Comparison of ENCODE assay signal across 17 cellular contexts in the genomic region with DNA sequence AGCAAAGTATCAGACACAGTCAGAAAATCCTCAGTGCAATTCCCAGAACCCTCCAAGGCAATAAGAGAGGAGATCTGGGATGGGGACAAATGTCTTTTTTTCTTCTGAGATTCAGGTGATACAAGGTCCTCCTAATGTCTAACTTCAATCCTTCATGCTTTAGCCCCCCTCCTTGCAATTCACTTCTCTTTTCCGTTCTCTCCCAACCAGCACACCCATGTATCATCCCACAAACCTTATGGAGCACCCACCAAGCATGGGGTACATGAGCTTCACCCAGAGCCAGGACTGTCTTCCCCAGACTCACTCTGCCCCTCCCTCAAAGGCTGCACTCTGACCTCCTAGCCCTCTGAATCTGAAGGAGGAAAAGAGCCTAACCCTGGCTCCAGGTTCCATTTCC. TPM values are rescaled to one million over a fixed set of nuclear protein-coding genes. Genes with fewer than 3 reads are reported as not detected.
DNase-seq lines count a peak whose midpoint lies in the region; ATAC-seq and TF ChIP-seq lines count a peak whose summit lies in the region.
"Had no signal": no experiment of that assay in that cellular context is flagged by ENCODE, and none has a peak within 500 bp of the region (broad histone marks: within the 10 kb centered on the region; RNA-seq: fewer than 3 reads in every experiment).

No MANE protein-coding gene starts in this region.

- H3K36me3 ChIP-seq in left ventricle myocardium inferior (peaks cover 31% of the 10 kb centered on the region), endocrine pancreas (ENCODE audit: control insufficient read depth, insufficient read depth, low read length) (no peaks in the 10 kb centered on the region), parathyroid adenoma (ENCODE audit: control insufficient read depth, insufficient read depth, low read length) (no peaks in the 10 kb centered on the region), vagina (peaks cover 0 to 29% of the 10 kb centered on the region in 2 donors), mucosa of descending colon (ENCODE audit: low read depth) (no peaks in the 10 kb centered on the region)

- ATAC-seq in left ventricle myocardium superior (no peak), mucosa of descending colon (no peak)
- ATAC-seq: upper lobe of right lung had no signal

- H3K4me3 ChIP-seq in left ventricle myocardium inferior = no peak overlapping the region
- no peak overlapping the region for H3K4me3 ChIP-seq in endocrine pancreas (ENCODE audit: control insufficient read depth, insufficient read depth, low read length)
- H3K4me3 ChIP-seq in parathyroid adenoma (ENCODE audit: low read depth, low read length) = no peak overlapping the region
- H3K4me3 ChIP-seq in vagina = no peak overlapping the region
- H3K4me3 ChIP-seq in mucosa of descending colon = no peak overlapping the region
- H3K4me3 ChIP-seq: upper lobe of right lung had no signal

- H3K79me2 ChIP-seq in parathyroid adenoma = peaks cover 21% of the 10 kb centered on the region

- intact Hi-C loops in left ventricle myocardium inferior (cut with micrococcal nuclease) = no loop called here
- intact Hi-C loops in left ventricle myocardium superior (cut with micrococcal nuclease) = no loop called here
- intact Hi-C loops in vagina (cut with DNase I) = no loop called here
- intact Hi-C loops in mucosa of descending colon (cut with DNase I, micrococcal nuclease) = no loop called here

- H3K4me1 ChIP-seq in left ventricle myocardium inferior (peaks cover 99% of the 10 kb centered on the region), endocrine pancreas (ENCODE audit: control insufficient read depth, insufficient read depth, low read length) (peaks cover 6% of the 10 kb centered on the region), parathyroid adenoma (peaks cover 51% of the 10 kb centered on the region), vagina (peaks cover 88% of the 10 kb centered on the region), mucosa of descending colon (ENCODE audit: low read depth) (peaks cover 30% of the 10 kb centered on the region)

- H3K9ac ChIP-seq in endocrine pancreas (ENCODE audit: control insufficient read depth, insufficient read depth, low read length) (peak overlapping the region; percentile 7), parathyroid adenoma (no peak overlapping the region)

- H3K9me3 ChIP-seq in left ventricle myocardium inferior (replicated peaks) = no peaks in the 10 kb centered on the region
- no peaks in the 10 kb centered on the region for H3K9me3 ChIP-seq in endocrine pancreas (ENCODE audit: control insufficient read depth, low read length)
- H3K9me3 ChIP-seq in parathyroid adenoma (ENCODE audit: control insufficient read depth, low read length) = no peaks in the 10 kb centered on the region
- no peaks in the 10 kb centered on the region for H3K9me3 ChIP-seq in vagina
- H3K9me3 ChIP-seq in mucosa of descending colon = no peaks in the 10 kb centered on the region
- H3K9me3 ChIP-seq: upper lobe of right lung had no signal

- no peak overlapping the region for H2AFZ ChIP-seq in parathyroid adenoma

- peak overlapping the region; percentile 94 for H3K27ac ChIP-seq in left ventricle myocardium inferior (replicated peaks)
- H3K27ac ChIP-seq in parathyroid adenoma = peak overlapping the region; percentile 87
- H3K27ac ChIP-seq in vagina = peak overlapping the region; percentile 96
- H3K27ac ChIP-seq: upper lobe of right lung had no signal

- H3K4me2 ChIP-seq in parathyroid adenoma (ENCODE audit: low read length) = no peak overlapping the region

- DNase-seq in left ventricle myocardium inferior (no peak), left ventricle myocardium superior (no peak), vagina (ENCODE audit: extremely low spot score in 2 of 2) (no peak), A172 (ENCODE audit: low spot score) (no peak), mucosa of descending colon (no peak)
- DNase-seq in activated CD4-positive, alpha-beta T cell treated with anti-CD3 and anti-CD28 coated beads, Interleukin-2, amount 50 U/mL, for 1 hour = no peak
- DNase-seq: ACHN; activated naive CD4-positive, alpha-beta T cell treated with anti-CD3 and anti-CD28 coated beads, Interleukin-2, amount 10 ng/mL, durations not matched to agents 7 days and 5 days; central memory CD4-positive, alpha-beta T cell; mesendoderm; MM.1S; NCI-H1694 treated with DMSO at 0.1 percent for 48 hours; NCI-H510A treated with DMSO at 0.1 percent for 48 hours; stimulated activated CD4-positive, alpha-beta T cell treated with anti-CD3 and anti-CD28 coated beads, Interleukin-4, amount 100 ng/mL, for 1 hour; upper lobe of right lung had no signal

- H3K27me3 ChIP-seq in left ventricle myocardium inferior (ENCODE audit: low read depth) (no peaks in the 10 kb centered on the region), endocrine pancreas (ENCODE audit: control insufficient read depth, insufficient read depth, low read length) (no peaks in the 10 kb centered on the region), parathyroid adenoma (ENCODE audit: control insufficient read depth, insufficient read depth, low read length) (no peaks in the 10 kb centered on the region), vagina (no peaks in the 10 kb centered on the region)
- H3K27me3 ChIP-seq: upper lobe of right lung had no signal

- no peak for TF ChIP-seq CTCF in left ventricle myocardium inferior (IDR thresholded peaks at IDR 0.05; ENCODE audit: borderline replicate concordance)
- TF ChIP-seq CTCF in parathyroid adenoma (IDR thresholded peaks at IDR 0.05) = no peak
- TF ChIP-seq CTCF in vagina (IDR thresholded peaks at IDR 0.05) = no peak
- TF ChIP-seq CTCF in mucosa of descending colon (IDR thresholded peaks at IDR 0.05) = no peak

- no peak for TF ChIP-seq POLR2A in vagina (IDR thresholded peaks at IDR 0.05)

RNA-seq across cellular contexts. Expression of a gene that starts 10.1 kb away (rescaled TPM):
- 62.6 TPM for total RNA-seq in left ventricle myocardium inferior
- 81.4 TPM for total RNA-seq in left ventricle myocardium superior
- 86.9 TPM for total RNA-seq in vagina
- total RNA-seq in A172 (2014; rRNA removed; shearing (Covaris generic)) = 33.8 and 41.0 TPM in 2 replicates
- 10 to 100 TPM; 18.9 to 48.3 (median 32.4) TPM for total RNA-seq in mucosa of descending colon

RNA-seq across cellular contexts. Expression of a gene that starts 28.3 kb away (rescaled TPM):
- total RNA-seq in left ventricle myocardium inferior (0.27 TPM), left ventricle myocardium superior (1.5 TPM), vagina (2.0 TPM), mucosa of descending colon (1 to 10 TPM; 1.5 to 3.0 (median 1.8) TPM)
- total RNA-seq in A172 (2014; rRNA removed; shearing (Covaris generic)) = 4.9 and 7.7 TPM in 2 replicates

RNA-seq across cellular contexts. Expression of a gene that starts 42.8 kb away (rescaled TPM):
- total RNA-seq in left ventricle myocardium inferior = 29.3 TPM
- 26.3 TPM for total RNA-seq in left ventricle myocardium superior
- 44.0 TPM for total RNA-seq in vagina
- total RNA-seq in A172 (2014; rRNA removed; shearing (Covaris generic)) = 79.4 and 89.1 TPM in 2 replicates
- total RNA-seq in mucosa of descending colon = 10 to 100 TPM; 29.5 to 48.1 (median 30.0) TPM

RNA-seq across cellular contexts. Expression of a gene that starts 46.9 kb away (rescaled TPM):
- total RNA-seq in left ventricle myocardium inferior (41.2 TPM), left ventricle myocardium superior (58.2 TPM), vagina (27.3 TPM), mucosa of descending colon (10 to 100 TPM; 45.1 to 63.5 (median 48.2) TPM)
- 49.8 and 62.1 TPM in 2 replicates for total RNA-seq in A172 (2014; rRNA removed; shearing (Covaris generic))

RNA-seq across cellular contexts. Expression of a gene that starts 57.1 kb away (rescaled TPM):
- total RNA-seq in left ventricle myocardium inferior (12.9 TPM), left ventricle myocardium superior (17.0 TPM), vagina (not detected), mucosa of descending colon (1 to 10 TPM in 1 of 3 donors, under 1 TPM in 1, not detected in 1; 0.29 to 1.7 TPM)
- 0.29 TPM in 1 of 2 replicates, not detected in the other for total RNA-seq in A172 (2014; rRNA removed; shearing (Covaris generic))
- total RNA-seq: upper lobe of right lung had no signal
